17 cellular contexts compared by ENCODE assay signal in the genomic region with DNA sequence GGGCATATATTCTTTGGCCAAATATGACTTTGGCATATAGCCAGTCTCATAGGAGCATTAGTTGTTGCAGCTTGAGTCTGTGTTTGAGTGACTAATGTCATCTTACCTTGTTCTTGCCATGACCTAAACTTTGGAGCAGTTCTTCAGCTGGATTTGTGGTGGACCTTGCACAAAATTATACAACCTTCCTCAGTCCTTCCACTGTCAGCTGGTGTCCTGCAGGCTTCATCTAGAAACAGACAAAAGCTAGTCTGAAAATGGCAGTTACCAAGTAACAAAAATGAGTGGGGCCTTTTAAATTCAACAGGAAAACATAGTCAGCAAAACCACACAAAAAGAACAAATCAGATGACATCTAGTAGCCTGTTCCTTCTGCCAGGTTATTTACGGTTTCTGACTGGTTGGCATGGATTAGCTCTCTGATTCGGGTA. TPM values are rescaled to one million over a fixed set of nuclear protein-coding genes. Genes with fewer than 3 reads are reported as not detected.
DNase-seq lines count a peak whose midpoint lies in the region; ATAC-seq and TF ChIP-seq lines count a peak whose summit lies in the region.
"Had no signal": no experiment of that assay in that cellular context is flagged by ENCODE, and none has a peak within 500 bp of the region (broad histone marks: within the 10 kb centered on the region; RNA-seq: fewer than 3 reads in every experiment).

No MANE protein-coding gene starts in this region.

- H3K27me3 ChIP-seq in RWPE2 (ENCODE audit: insufficient read depth, poor library complexity, severe bottlenecking) (no peaks in the 10 kb centered on the region), esophagus squamous epithelium (no peaks in the 10 kb centered on the region), parathyroid adenoma (ENCODE audit: control insufficient read depth, insufficient read depth, low read length) (no peaks in the 10 kb centered on the region), transverse colon (no peaks in the 10 kb centered on the region)
- H3K27me3 ChIP-seq: esophagus muscularis mucosa, neutrophil had no signal

- no peak overlapping the region for H3K27ac Mint-ChIP-seq in progenitor cell of endocrine pancreas

- H3K4me1 Mint-ChIP-seq in progenitor cell of endocrine pancreas (ENCODE audit: low read depth), result no peaks in the 10 kb centered on the region

- H3K9me3 Mint-ChIP-seq in progenitor cell of endocrine pancreas (ENCODE audit: low read depth), result no peaks in the 10 kb centered on the region

- peak; percentile 39 for ATAC-seq in RWPE2 (ENCODE audit: low read depth)
- ATAC-seq in HG02678 (IDR thresholded peaks at IDR 0.05; ENCODE audit: unreplicated experiment), result no peak

- H2AFZ ChIP-seq in parathyroid adenoma, result peak overlapping the region; percentile 44

- H3K9me3 ChIP-seq in RWPE2 (ENCODE audit: severe bottlenecking) (no peaks in the 10 kb centered on the region), esophagus squamous epithelium (no peaks in the 10 kb centered on the region), parathyroid adenoma (ENCODE audit: control insufficient read depth, low read length) (no peaks in the 10 kb centered on the region), transverse colon (no peaks in the 10 kb centered on the region)
- H3K9me3 ChIP-seq: esophagus muscularis mucosa, neutrophil had no signal

- peak overlapping the region; percentile 96 for H3K27ac ChIP-seq in RWPE2 (ENCODE audit: poor library complexity, severe bottlenecking)
- H3K27ac ChIP-seq in esophagus squamous epithelium, result peak overlapping the region; percentile 45 to 82 (median 68)
- H3K27ac ChIP-seq in parathyroid adenoma, result no peak overlapping the region
- H3K27ac ChIP-seq in transverse colon, result no peak overlapping the region
- H3K27ac ChIP-seq: neutrophil, SK-N-MC, WERI-Rb-1 had no signal

- 26 to 42% methylated on average over 2 of the region's 2 CpGs for WGBS in esophagus squamous epithelium, 2 donors
- 50 to 55% methylated on average over 2 of the region's 2 CpGs for WGBS in transverse colon (ENCODE audit: low coverage in 1 of 2), 2 donors

- H3K4me1 ChIP-seq in RWPE2 (ENCODE audit: insufficient read depth, poor library complexity, severe bottlenecking) (peaks cover 50% of the 10 kb centered on the region), esophagus squamous epithelium (peaks cover 5 to 34% (median 10%) of the 10 kb centered on the region in 3 donors), parathyroid adenoma (no peaks in the 10 kb centered on the region), transverse colon (no peaks in the 10 kb centered on the region)

- TF ChIP-seq POLR2A in esophagus squamous epithelium (IDR thresholded peaks at IDR 0.05) (no peak), transverse colon (IDR thresholded peaks at IDR 0.05) (no peak)

- no peaks in the 10 kb centered on the region for H3K79me2 ChIP-seq in parathyroid adenoma

- no peak for TF ChIP-seq EP300 in transverse colon (IDR thresholded peaks at IDR 0.05; ENCODE audit: low read depth)

- intact Hi-C loops in esophagus squamous epithelium (cut with DNase I) (no loop called here), transverse colon (cut with DNase I; ENCODE audit: low total_unique reads) (no loop called here)

- no peak overlapping the region for H3K4me2 ChIP-seq in parathyroid adenoma (ENCODE audit: low read length)

- DNase-seq in EH (ENCODE audit: low read depth), result peak; percentile 9
- DNase-seq in RWPE2 (ENCODE audit: low spot score), result no peak
- DNase-seq in esophagus squamous epithelium (lab: John Stamatoyannopoulos, UW), result no peak
- DNase-seq in progenitor cell of endocrine pancreas (ENCODE audit: low spot score, unreplicated experiment), result no peak
- no peak for DNase-seq in transverse colon
- DNase-seq in NCI-H524 (lab: John Stamatoyannopoulos, UW), result no peak
- DNase-seq: activated naive CD4-positive, alpha-beta T cell treated with Interleukin-2 at 50 U/mL for 16 hours; AML-193; DMS153; GOT3; KBM-7; WERI-Rb-1 had no signal

- H3K4me3 ChIP-seq in RWPE2 (ENCODE audit: severe bottlenecking), result no peak overlapping the region
- no peak overlapping the region for H3K4me3 ChIP-seq in esophagus squamous epithelium
- no peak overlapping the region for H3K4me3 ChIP-seq in parathyroid adenoma (ENCODE audit: low read depth, low read length)
- H3K4me3 ChIP-seq in transverse colon, result no peak overlapping the region
- H3K4me3 ChIP-seq: esophagus muscularis mucosa, SK-N-MC had no signal

- H3K9ac ChIP-seq in parathyroid adenoma, result no peak overlapping the region

- no peak overlapping the region for H3K4me3 Mint-ChIP-seq in progenitor cell of endocrine pancreas (ENCODE audit: low read depth)

- in situ Hi-C loops in transverse colon (cut with MboI; ENCODE audit: low pct_ligation_motif_present in 1 of 4, low pct_unique_long_range_greater_than_20kb in 1 of 4, low sequenced_read_pairs in 3 of 4), result no loop called here

- H3K36me3 ChIP-seq in RWPE2 (ENCODE audit: low read depth) (no peaks in the 10 kb centered on the region), esophagus squamous epithelium (no peaks in the 10 kb centered on the region), parathyroid adenoma (ENCODE audit: control insufficient read depth, insufficient read depth, low read length) (no peaks in the 10 kb centered on the region), transverse colon (no peaks in the 10 kb centered on the region)
- H3K36me3 ChIP-seq: esophagus muscularis mucosa, neutrophil, WERI-Rb-1 had no signal

- H3K27me3 Mint-ChIP-seq in progenitor cell of endocrine pancreas, result no peaks in the 10 kb centered on the region

- H3K36me3 Mint-ChIP-seq in progenitor cell of endocrine pancreas (ENCODE audit: insufficient read depth), result no peaks in the 10 kb centered on the region

- TF ChIP-seq CTCF in RWPE2 (IDR thresholded peaks at IDR 0.05; ENCODE audit: poor library complexity, severe bottlenecking) (no peak), esophagus squamous epithelium (IDR thresholded peaks at IDR 0.05) (no peak), parathyroid adenoma (IDR thresholded peaks at IDR 0.05) (no peak), progenitor cell of endocrine pancreas (IDR thresholded peaks at IDR 0.05; ENCODE audit: unreplicated experiment) (no peak), transverse colon (IDR thresholded peaks at IDR 0.05) (no peak)

RNA-seq across cellular contexts. Expression of a gene that starts 59.5 kb away (rescaled TPM):
- 10 to 100 TPM in 1 of 4 donors, 1 to 10 TPM in 3; 5.0 to 12.8 (median 6.8) TPM for total RNA-seq in esophagus squamous epithelium
- total RNA-seq in progenitor cell of endocrine pancreas, result 28.6 and 33.1 TPM in 2 replicates
- total RNA-seq in transverse colon, result 10 to 100 TPM in 1 of 4 donors, 1 to 10 TPM in 3; 6.8 to 10.3 (median 8.1) TPM

Comparison
In these comparisons a context has a peak if more than half of its experiments do, and no peak if none do; other contexts are left out.
1. H3K27ac ChIP-seq: peak in RWPE2 (single experiment) and esophagus squamous epithelium (4 of 4); none in parathyroid adenoma (single experiment) and transverse colon (0 of 4).